ENCODE assay signal across 9 cellular contexts in the genomic region with DNA sequence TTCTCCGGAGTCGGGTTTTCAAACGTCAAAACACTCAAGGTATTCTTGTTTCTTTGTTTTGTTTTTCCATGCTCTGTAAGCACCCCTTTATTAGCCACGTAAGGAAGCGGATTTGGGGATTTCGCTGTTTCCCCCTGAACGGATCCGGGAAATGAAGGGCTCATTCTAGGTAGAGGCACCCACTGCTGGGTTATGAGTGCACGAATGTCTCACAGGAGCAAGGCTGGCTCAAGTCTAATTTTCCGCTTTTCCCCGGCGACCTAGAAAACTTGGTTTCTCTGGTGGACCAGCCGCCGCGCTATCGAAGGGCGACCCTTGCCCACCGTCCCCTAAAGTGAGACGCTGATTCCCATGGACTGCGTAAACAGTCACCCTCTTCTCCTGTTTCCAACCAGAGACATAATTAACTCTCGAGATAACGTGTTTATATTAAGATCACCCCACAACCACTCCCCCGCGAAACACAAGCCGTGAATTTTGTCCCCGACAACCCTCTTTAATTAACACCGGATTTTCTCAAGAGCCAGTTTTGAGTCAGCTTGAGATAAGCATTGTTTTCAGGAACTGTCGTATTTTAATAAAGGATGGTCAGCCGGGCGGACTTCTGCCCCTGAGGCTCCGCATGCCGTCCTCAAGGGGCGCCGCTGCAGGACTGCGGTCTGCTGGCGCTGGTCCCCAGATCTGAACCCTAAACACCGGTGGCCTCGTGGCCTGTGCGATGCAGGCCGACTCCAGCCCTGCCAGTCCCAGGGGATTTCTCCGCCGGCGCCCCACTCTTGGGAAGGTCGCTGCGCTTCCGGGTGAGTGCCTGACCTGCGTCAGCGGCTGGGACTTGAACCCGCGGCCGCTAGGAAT. TPM values are rescaled to one million over a fixed set of nuclear protein-coding genes. Genes with fewer than 3 reads are reported as not detected.
A peak's percentile ranks its signal among the peaks of the same experiment; 100 is the strongest.
DNase-seq lines count a peak whose midpoint lies in the region; ATAC-seq, FAIRE-seq and TF ChIP-seq lines count a peak whose summit lies in the region.
"Had no signal": no experiment of that assay in that cellular context is flagged by ENCODE, and none has a peak within 500 bp of the region (broad histone marks: within the 10 kb centered on the region; RNA-seq: fewer than 3 reads in every experiment).

No MANE protein-coding gene starts in this region.

- POLR2A ChIA-PET in activated CD4-positive, alpha-beta memory T cell treated with anti-CD3 and anti-CD28 coated beads for 36 hours (lab: Charles Lee): no interaction called here

- TF ChIP-seq CTCF in cardiac muscle cell (IDR thresholded peaks at IDR 0.05; ENCODE audit: low read depth, low read length) (peak; percentile 56), pancreas (IDR thresholded peaks at IDR 0.05) (peak in 3 of 4 donors; percentile 13 to 21 (median 18))

- peaks cover 50% of the 10 kb centered on the region for H3K27me3 Mint-ChIP-seq in activated CD4-positive, alpha-beta memory T cell treated with anti-CD3 and anti-CD28 coated beads for 36 hours

- H3K27me3 ChIP-seq in cardiac muscle cell: peaks cover 28% of the 10 kb centered on the region
- no peaks in the 10 kb centered on the region for H3K27me3 ChIP-seq in pancreas

- no peak for TF ChIP-seq POLR2A in GM12892 (IDR thresholded peaks at IDR 0.05; ENCODE audit: low read depth, low read length)
- no peak for TF ChIP-seq POLR2A in erythroblast (IDR thresholded peaks at IDR 0.05; ENCODE audit: low read length)

- DNase-seq in GM03348 (ENCODE audit: low spot score) (peak; percentile 66), cardiac muscle cell (ENCODE audit: low read depth in 1 of 2, low spot score in 1 of 2) (peak; percentile 58 to 64), pancreas (peak; percentile 40 to 82 (median 64)), GM12892 (ENCODE audit: insufficient read length) (no peak), NCI-H2227 treated with DMSO at 0.1 percent for 48 hours (lab: John Stamatoyannopoulos, UW) (no peak), erythroblast (lab: John Stamatoyannopoulos, UW) (no peak)
- DNase-seq in activated CD4-positive, alpha-beta memory T cell treated with anti-CD3 and anti-CD28 coated beads for 36 hours: no peak

- ATAC-seq in pancreas: peak; percentile 73 to 86 (median 85)
- no peak for ATAC-seq in HG02970 (IDR thresholded peaks at IDR 0.05; ENCODE audit: low FRiP score, unreplicated experiment)

- H3K36me3 Mint-ChIP-seq in activated CD4-positive, alpha-beta memory T cell treated with anti-CD3 and anti-CD28 coated beads for 36 hours: peaks cover 1% of the 10 kb centered on the region

- CTCF ChIA-PET in activated CD4-positive, alpha-beta memory T cell treated with anti-CD3 and anti-CD28 coated beads for 36 hours (lab: Charles Lee): no interaction called here

- peak overlapping the region; percentile 22 for H3K4me3 Mint-ChIP-seq in activated CD4-positive, alpha-beta memory T cell treated with anti-CD3 and anti-CD28 coated beads for 36 hours

- no peak overlapping the region for H3K27ac Mint-ChIP-seq in activated CD4-positive, alpha-beta memory T cell treated with anti-CD3 and anti-CD28 coated beads for 36 hours

- H3K27ac ChIP-seq in cardiac muscle cell: no peak overlapping the region
- peak overlapping the region in 3 of 4 donors; percentile 1 to 87 (median 78) for H3K27ac ChIP-seq in pancreas
- H3K27ac ChIP-seq: HL-60 had no signal

- H3K9me3 Mint-ChIP-seq in activated CD4-positive, alpha-beta memory T cell treated with anti-CD3 and anti-CD28 coated beads for 36 hours: peaks cover 14% of the 10 kb centered on the region

- 2 to 3% methylated on average over 51 of the region's 51 CpGs for WGBS in pancreas, 2 donors

- H3K9me3 ChIP-seq in cardiac muscle cell (ENCODE audit: low read depth): no peaks in the 10 kb centered on the region
- no peaks in the 10 kb centered on the region for H3K9me3 ChIP-seq in pancreas

- peaks cover 16% of the 10 kb centered on the region for H3K4me1 Mint-ChIP-seq in activated CD4-positive, alpha-beta memory T cell treated with anti-CD3 and anti-CD28 coated beads for 36 hours (ENCODE audit: low read depth)

- H3K4me3 ChIP-seq in cardiac muscle cell: peak overlapping the region; percentile 43
- peak overlapping the region; percentile 5 to 48 (median 24) for H3K4me3 ChIP-seq in pancreas

- intact Hi-C loops in activated CD4-positive, alpha-beta memory T cell treated with anti-CD3 and anti-CD28 coated beads for 36 hours (cut with micrococcal nuclease): no loop called here
- intact Hi-C loops in pancreas (cut with DNase I): no loop called here

- H3K36me3 ChIP-seq in cardiac muscle cell (no peaks in the 10 kb centered on the region), pancreas (no peaks in the 10 kb centered on the region)

- H3K4me1 ChIP-seq in cardiac muscle cell (ENCODE audit: low read depth) (no peaks in the 10 kb centered on the region), pancreas (peaks cover 0 to 5% (median 3%) of the 10 kb centered on the region in 3 donors)

- FAIRE-seq in pancreas (lab: Jason Lieb, UNC) (no peak), GM12892 (lab: Jason Lieb, UNC) (no peak)

RNA-seq across cellular contexts. Expression of a gene that starts 0.5 kb away (rescaled TPM):
- total RNA-seq in activated CD4-positive, alpha-beta memory T cell treated with anti-CD3 and anti-CD28 coated beads for 36 hours: not detected
- total RNA-seq in cardiac muscle cell (0.48 and 0.67 TPM in 2 replicates), pancreas (10 to 100 TPM in 2 of 6 donors, 1 to 10 TPM in 4; 3.3 to 19.3 (median 7.5) TPM)
- polyA plus RNA-seq in cardiac muscle cell (0.22 and 0.49 TPM in 2 replicates), pancreas (1 to 10 TPM; 1.4 to 5.4 TPM)
- polyA plus RNA-seq in GM12892 (2012; ENCODE audit: missing spikeins): not detected

Comparison
In these comparisons a context has a peak if more than half of its experiments do, and no peak if none do; other contexts are left out.
1. DNase-seq: peak in GM03348 (single experiment), cardiac muscle cell (2 of 2) and pancreas (6 of 6); none in activated CD4-positive, alpha-beta memory T cell treated with anti-CD3 and anti-CD28 coated beads for 36 hours (single experiment), GM12892 (single experiment), NCI-H2227 treated with DMSO at 0.1 percent for 48 hours (single experiment) and erythroblast (0 of 2).